Comparison of ENCODE assay signal across 12 cellular contexts in the genomic region with DNA sequence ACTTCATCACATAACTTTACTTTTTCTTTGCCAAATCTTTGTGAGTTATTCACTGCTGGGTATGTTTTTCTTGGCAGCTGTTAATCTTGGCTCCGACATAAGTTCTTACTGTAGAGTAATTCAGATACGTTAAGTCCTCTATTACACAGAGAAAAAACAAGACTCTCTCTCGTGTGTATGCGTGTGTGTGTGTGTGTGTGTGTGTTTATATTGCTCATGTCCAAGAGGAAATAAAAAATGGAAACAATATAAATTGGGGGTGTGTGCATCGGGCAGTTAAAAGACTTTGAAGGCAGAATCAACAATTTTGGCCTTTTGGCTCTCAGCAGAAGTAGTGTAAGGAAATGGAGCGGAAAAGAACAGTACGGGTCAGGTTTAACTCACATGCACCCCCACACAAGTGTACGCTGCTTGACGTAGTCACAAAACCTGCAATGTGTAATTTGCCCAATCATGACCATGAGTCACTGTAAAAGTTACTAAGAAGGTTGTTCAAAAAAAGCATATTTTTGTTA.
DNase-seq lines count a peak whose midpoint lies in the region; ATAC-seq, FAIRE-seq and TF ChIP-seq lines count a peak whose summit lies in the region.
"Had no signal": no experiment of that assay in that cellular context is flagged by ENCODE, and none has a peak within 500 bp of the region (broad histone marks: within the 10 kb centered on the region; RNA-seq: fewer than 3 reads in every experiment).

No MANE protein-coding gene starts in this region.

- H4K20me1 ChIP-seq in astrocyte (ENCODE audit: insufficient read depth, low read length): peaks cover 59% of the 10 kb centered on the region

- H3K36me3 ChIP-seq in astrocyte (ENCODE audit: insufficient read depth, low read length) (peaks cover 18% of the 10 kb centered on the region), suprapubic skin (no peaks in the 10 kb centered on the region)
- H3K36me3 ChIP-seq: right lobe of liver had no signal

- H3K9ac ChIP-seq in astrocyte (ENCODE audit: low read length): peak overlapping the region; percentile 75

- H3K4me1 Mint-ChIP-seq in astrocyte (ENCODE audit: low read depth, unreplicated experiment): peaks cover 30% of the 10 kb centered on the region
- H3K4me1 Mint-ChIP-seq: stimulated activated naive B cell treated with anti-CD40 and anti-IgM and Interleukin-4, amounts not matched to agents 10 μg/mL and 1 μg/mL and 100 μg/mL, for 72 hours had no signal

- peak; percentile 79 for FAIRE-seq in astrocyte (lab: Jason Lieb, UNC)

- no peak for TF ChIP-seq POLR2A in erythroblast (IDR thresholded peaks at IDR 0.05; ENCODE audit: low read length)
- TF ChIP-seq POLR2A in suprapubic skin (IDR thresholded peaks at IDR 0.05): no peak

- no peaks in the 10 kb centered on the region for H3K9me3 ChIP-seq in astrocyte (ENCODE audit: insufficient read depth, low read depth, low read length)
- no peaks in the 10 kb centered on the region for H3K9me3 ChIP-seq in suprapubic skin
- H3K9me3 ChIP-seq: right lobe of liver had no signal

- no peak overlapping the region for H3K4me3 ChIP-seq in HFF-Myc (replicated peaks; ENCODE audit: low read depth, low read length)
- peak overlapping the region; percentile 24 for H3K4me3 ChIP-seq in astrocyte (ENCODE audit: insufficient read depth, low read depth, low read length)
- H3K4me3 ChIP-seq in suprapubic skin: no peak overlapping the region
- H3K4me3 ChIP-seq: right lobe of liver had no signal

- intact Hi-C loops in left ventricle myocardium superior (cut with micrococcal nuclease): no loop called here

- 37% methylated on average over 9 of the region's 9 CpGs for WGBS in suprapubic skin

- no peaks in the 10 kb centered on the region for H3K9me3 Mint-ChIP-seq in astrocyte (ENCODE audit: unreplicated experiment)

- no peak overlapping the region for H2AFZ ChIP-seq in astrocyte (ENCODE audit: low read depth, low read length)

- peak; percentile 31 for ATAC-seq in left ventricle myocardium superior
- ATAC-seq: right lobe of liver; stimulated activated naive B cell treated with anti-CD40 and anti-IgM and Interleukin-4, amounts not matched to agents 10 μg/mL and 1 μg/mL and 100 μg/mL, for 72 hours had no signal

- peak overlapping the region; percentile 92 for H3K27ac ChIP-seq in astrocyte (ENCODE audit: low read depth, low read length)
- no peak overlapping the region for H3K27ac ChIP-seq in suprapubic skin
- H3K27ac ChIP-seq: right lobe of liver had no signal

- TF ChIP-seq CTCF in HFF-Myc (IDR thresholded peaks at IDR 0.05; ENCODE audit: low read depth, low read length, missing control alignments): no peak
- no peak for TF ChIP-seq CTCF in astrocyte (IDR thresholded peaks at IDR 0.05; ENCODE audit: insufficient read depth, low read depth, low read length)
- no peak for TF ChIP-seq CTCF in suprapubic skin (IDR thresholded peaks at IDR 0.05)

- DNase-seq in HFF-Myc (ENCODE audit: extremely low read depth, low read depth) (peak; percentile 37), astrocyte (ENCODE audit: low read depth) (peak; percentile 99), left ventricle myocardium superior (no peak), smooth muscle cell of the brain vasculature (ENCODE audit: low read depth, low spot score) (peak; percentile 89), erythroblast (lab: John Stamatoyannopoulos, UW) (no peak), suprapubic skin (ENCODE audit: low spot score in 2 of 2) (no peak), NCI-H510A treated with DMSO at 0.1 percent for 48 hours (lab: John Stamatoyannopoulos, UW) (no peak)
- DNase-seq in activated T-cell treated with anti-CD3 and anti-CD28 coated beads, Interleukin-2, amount 50 U/mL, for 1 hour: no peak
- DNase-seq: activated CD4-positive, CD25-positive, alpha-beta regulatory T cell treated with anti-CD3 and anti-CD28 coated beads, Interleukin-2, amount 50 U/mL, for 72 hours; NCI-H1092 treated with DMSO at 0.1 percent for 48 hours; right lobe of liver; stimulated activated naive B cell treated with anti-CD40 and anti-IgM and Interleukin-4, amounts not matched to agents 10 μg/mL and 1 μg/mL and 100 μg/mL, for 72 hours had no signal

- H3K4me1 ChIP-seq in astrocyte (ENCODE audit: insufficient read depth, low read length) (peaks cover 62% of the 10 kb centered on the region), suprapubic skin (peaks cover 6% of the 10 kb centered on the region)
- H3K4me1 ChIP-seq: right lobe of liver had no signal

- peak overlapping the region; percentile 8 for H3K27ac Mint-ChIP-seq in astrocyte (ENCODE audit: unreplicated experiment)
- H3K27ac Mint-ChIP-seq: stimulated activated naive B cell treated with anti-CD40 and anti-IgM and Interleukin-4, amounts not matched to agents 10 μg/mL and 1 μg/mL and 100 μg/mL, for 72 hours had no signal

- H3K27me3 ChIP-seq in astrocyte (ENCODE audit: insufficient read depth, low read length) (no peaks in the 10 kb centered on the region), suprapubic skin (no peaks in the 10 kb centered on the region)
- H3K27me3 ChIP-seq: right lobe of liver had no signal

- H3K4me3 Mint-ChIP-seq in astrocyte (ENCODE audit: unreplicated experiment): no peak overlapping the region
- H3K4me3 Mint-ChIP-seq: stimulated activated naive B cell treated with anti-CD40 and anti-IgM and Interleukin-4, amounts not matched to agents 10 μg/mL and 1 μg/mL and 100 μg/mL, for 72 hours had no signal

- H3K36me3 Mint-ChIP-seq in astrocyte (ENCODE audit: low read depth, unreplicated experiment): no peaks in the 10 kb centered on the region
- H3K36me3 Mint-ChIP-seq: stimulated activated naive B cell treated with anti-CD40 and anti-IgM and Interleukin-4, amounts not matched to agents 10 μg/mL and 1 μg/mL and 100 μg/mL, for 72 hours had no signal

- no peak for TF ChIP-seq EP300 in suprapubic skin (IDR thresholded peaks at IDR 0.05)

- no peaks in the 10 kb centered on the region for H3K27me3 Mint-ChIP-seq in astrocyte (ENCODE audit: low read depth, unreplicated experiment)

- peaks cover 99% of the 10 kb centered on the region for H3K79me2 ChIP-seq in astrocyte (ENCODE audit: insufficient read depth, low read length)

- peak overlapping the region; percentile 90 for H3K4me2 ChIP-seq in astrocyte (ENCODE audit: low read length)

Comparison
In these comparisons a context has a peak if more than half of its experiments do, and no peak if none do; other contexts are left out.
1. DNase-seq: peak in HFF-Myc (single experiment), astrocyte (single experiment) and smooth muscle cell of the brain vasculature (single experiment); none in left ventricle myocardium superior (single experiment), activated T-cell treated with anti-CD3 and anti-CD28 coated beads, Interleukin-2, amount 50 U/mL, for 1 hour (single experiment), erythroblast (0 of 2), suprapubic skin (0 of 2) and NCI-H510A treated with DMSO at 0.1 percent for 48 hours (single experiment).